ENCODE assay signal across 1 cellular context in the genomic region with DNA sequence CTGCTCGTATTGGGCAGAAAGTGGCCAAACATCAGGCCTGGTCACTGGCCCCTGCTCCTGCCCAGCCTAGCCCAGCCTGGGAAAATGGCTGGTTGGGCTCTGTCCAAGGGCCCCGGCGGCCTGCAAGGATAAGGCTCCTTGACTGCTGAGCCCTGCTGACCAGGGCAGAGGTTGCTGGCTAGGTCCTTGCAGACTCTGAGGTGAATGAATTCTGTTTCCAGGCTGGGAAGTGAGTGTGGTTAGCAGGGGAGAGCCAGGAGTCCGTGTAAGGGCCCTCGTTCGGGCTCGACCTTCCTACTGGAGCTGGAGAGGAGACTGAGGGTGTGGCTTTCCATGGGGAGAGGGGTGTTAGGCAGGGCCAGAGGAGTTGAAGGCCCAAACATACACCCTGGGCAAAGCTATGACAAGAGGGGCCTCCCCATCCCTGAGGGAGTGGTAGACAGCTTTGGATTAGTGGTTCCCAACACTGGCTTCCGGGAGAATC.
TF ChIP-seq lines count a peak whose summit lies in the region.

No MANE protein-coding gene starts in this region.

TF ChIP-seq in HepG2, 621 proteins besides CTCF, POLR2A, EP300 and RAD21 (continued from another document and continues in another):
- no peak for TF ChIP-seq SP140L (CRISPR knock-in tag; IDR thresholded peaks at IDR 0.05; ENCODE audit: borderline replicate concordance)
- TF ChIP-seq REL (CRISPR knock-in tag; conservative IDR thresholded peaks at IDR 0.05): no peak
- TF ChIP-seq, protein P1, sequence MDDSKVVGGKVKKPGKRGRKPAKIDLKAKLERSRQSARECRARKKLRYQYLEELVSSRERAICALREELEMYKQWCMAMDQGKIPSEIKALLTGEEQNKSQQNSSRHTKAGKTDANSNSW (CRISPR knock-in tag; IDR thresholded peaks at IDR 0.05; ENCODE audit: borderline replicate concordance): no peak
- TF ChIP-seq, protein P2, sequence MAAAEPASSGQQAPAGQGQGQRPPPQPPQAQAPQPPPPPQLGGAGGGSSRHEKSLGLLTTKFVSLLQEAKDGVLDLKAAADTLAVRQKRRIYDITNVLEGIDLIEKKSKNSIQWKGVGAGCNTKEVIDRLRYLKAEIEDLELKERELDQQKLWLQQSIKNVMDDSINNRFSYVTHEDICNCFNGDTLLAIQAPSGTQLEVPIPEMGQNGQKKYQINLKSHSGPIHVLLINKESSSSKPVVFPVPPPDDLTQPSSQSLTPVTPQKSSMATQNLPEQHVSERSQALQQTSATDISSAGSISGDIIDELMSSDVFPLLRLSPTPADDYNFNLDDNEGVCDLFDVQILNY (CRISPR knock-in tag; conservative IDR thresholded peaks at IDR 0.05): no peak
- TF ChIP-seq ZMYM4 (CRISPR knock-in tag; IDR thresholded peaks at IDR 0.05): peak; percentile 34; the same call in 1 of the 2 replicates
- peak; percentile 51; the same call in 1 of the 2 replicates for TF ChIP-seq NCOR1 (IDR thresholded peaks at IDR 0.05; ENCODE audit: borderline replicate concordance, low read length)
- TF ChIP-seq, protein P3, sequence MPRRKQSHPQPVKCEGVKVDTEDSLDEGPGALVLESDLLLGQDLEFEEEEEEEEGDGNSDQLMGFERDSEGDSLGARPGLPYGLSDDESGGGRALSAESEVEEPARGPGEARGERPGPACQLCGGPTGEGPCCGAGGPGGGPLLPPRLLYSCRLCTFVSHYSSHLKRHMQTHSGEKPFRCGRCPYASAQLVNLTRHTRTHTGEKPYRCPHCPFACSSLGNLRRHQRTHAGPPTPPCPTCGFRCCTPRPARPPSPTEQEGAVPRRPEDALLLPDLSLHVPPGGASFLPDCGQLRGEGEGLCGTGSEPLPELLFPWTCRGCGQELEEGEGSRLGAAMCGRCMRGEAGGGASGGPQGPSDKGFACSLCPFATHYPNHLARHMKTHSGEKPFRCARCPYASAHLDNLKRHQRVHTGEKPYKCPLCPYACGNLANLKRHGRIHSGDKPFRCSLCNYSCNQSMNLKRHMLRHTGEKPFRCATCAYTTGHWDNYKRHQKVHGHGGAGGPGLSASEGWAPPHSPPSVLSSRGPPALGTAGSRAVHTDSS (CRISPR knock-in tag; conservative IDR thresholded peaks at IDR 0.05): no peak
- TF ChIP-seq, protein P4, sequence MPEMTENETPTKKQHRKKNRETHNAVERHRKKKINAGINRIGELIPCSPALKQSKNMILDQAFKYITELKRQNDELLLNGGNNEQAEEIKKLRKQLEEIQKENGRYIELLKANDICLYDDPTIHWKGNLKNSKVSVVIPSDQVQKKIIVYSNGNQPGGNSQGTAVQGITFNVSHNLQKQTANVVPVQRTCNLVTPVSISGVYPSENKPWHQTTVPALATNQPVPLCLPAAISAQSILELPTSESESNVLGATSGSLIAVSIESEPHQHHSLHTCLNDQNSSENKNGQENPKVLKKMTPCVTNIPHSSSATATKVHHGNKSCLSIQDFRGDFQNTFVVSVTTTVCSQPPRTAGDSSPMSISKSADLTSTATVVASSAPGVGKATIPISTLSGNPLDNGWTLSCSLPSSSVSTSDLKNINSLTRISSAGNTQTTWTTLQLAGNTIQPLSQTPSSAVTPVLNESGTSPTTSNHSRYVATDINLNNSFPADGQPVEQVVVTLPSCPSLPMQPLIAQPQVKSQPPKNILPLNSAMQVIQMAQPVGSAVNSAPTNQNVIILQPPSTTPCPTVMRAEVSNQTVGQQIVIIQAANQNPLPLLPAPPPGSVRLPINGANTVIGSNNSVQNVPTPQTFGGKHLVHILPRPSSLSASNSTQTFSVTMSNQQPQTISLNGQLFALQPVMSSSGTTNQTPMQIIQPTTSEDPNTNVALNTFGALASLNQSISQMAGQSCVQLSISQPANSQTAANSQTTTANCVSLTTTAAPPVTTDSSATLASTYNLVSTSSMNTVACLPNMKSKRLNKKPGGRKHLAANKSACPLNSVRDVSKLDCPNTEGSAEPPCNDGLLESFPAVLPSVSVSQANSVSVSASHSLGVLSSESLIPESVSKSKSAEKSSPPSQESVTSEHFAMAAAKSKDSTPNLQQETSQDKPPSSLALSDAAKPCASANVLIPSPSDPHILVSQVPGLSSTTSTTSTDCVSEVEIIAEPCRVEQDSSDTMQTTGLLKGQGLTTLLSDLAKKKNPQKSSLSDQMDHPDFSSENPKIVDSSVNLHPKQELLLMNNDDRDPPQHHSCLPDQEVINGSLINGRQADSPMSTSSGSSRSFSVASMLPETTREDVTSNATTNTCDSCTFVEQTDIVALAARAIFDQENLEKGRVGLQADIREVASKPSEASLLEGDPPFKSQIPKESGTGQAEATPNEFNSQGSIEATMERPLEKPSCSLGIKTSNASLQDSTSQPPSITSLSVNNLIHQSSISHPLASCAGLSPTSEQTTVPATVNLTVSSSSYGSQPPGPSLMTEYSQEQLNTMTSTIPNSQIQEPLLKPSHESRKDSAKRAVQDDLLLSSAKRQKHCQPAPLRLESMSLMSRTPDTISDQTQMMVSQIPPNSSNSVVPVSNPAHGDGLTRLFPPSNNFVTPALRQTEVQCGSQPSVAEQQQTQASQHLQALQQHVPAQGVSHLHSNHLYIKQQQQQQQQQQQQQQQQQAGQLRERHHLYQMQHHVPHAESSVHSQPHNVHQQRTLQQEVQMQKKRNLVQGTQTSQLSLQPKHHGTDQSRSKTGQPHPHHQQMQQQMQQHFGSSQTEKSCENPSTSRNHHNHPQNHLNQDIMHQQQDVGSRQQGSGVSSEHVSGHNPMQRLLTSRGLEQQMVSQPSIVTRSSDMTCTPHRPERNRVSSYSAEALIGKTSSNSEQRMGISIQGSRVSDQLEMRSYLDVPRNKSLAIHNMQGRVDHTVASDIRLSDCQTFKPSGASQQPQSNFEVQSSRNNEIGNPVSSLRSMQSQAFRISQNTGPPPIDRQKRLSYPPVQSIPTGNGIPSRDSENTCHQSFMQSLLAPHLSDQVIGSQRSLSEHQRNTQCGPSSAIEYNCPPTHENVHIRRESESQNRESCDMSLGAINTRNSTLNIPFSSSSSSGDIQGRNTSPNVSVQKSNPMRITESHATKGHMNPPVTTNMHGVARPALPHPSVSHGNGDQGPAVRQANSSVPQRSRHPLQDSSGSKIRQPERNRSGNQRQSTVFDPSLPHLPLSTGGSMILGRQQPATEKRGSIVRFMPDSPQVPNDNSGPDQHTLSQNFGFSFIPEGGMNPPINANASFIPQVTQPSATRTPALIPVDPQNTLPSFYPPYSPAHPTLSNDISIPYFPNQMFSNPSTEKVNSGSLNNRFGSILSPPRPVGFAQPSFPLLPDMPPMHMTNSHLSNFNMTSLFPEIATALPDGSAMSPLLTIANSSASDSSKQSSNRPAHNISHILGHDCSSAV (CRISPR knock-in tag; IDR thresholded peaks at IDR 0.05; ENCODE audit: borderline replicate concordance): no peak
- TF ChIP-seq GLI4 (CRISPR knock-in tag; IDR thresholded peaks at IDR 0.05; ENCODE audit: borderline replicate concordance): no peak
- TF ChIP-seq, protein P5, sequence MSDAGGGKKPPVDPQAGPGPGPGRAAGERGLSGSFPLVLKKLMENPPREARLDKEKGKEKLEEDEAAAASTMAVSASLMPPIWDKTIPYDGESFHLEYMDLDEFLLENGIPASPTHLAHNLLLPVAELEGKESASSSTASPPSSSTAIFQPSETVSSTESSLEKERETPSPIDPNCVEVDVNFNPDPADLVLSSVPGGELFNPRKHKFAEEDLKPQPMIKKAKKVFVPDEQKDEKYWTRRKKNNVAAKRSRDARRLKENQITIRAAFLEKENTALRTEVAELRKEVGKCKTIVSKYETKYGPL (CRISPR knock-in tag; IDR thresholded peaks at IDR 0.05): no peak
- no peak for TF ChIP-seq ISX (CRISPR knock-in tag; conservative IDR thresholded peaks at IDR 0.05)
- TF ChIP-seq, protein P6, sequence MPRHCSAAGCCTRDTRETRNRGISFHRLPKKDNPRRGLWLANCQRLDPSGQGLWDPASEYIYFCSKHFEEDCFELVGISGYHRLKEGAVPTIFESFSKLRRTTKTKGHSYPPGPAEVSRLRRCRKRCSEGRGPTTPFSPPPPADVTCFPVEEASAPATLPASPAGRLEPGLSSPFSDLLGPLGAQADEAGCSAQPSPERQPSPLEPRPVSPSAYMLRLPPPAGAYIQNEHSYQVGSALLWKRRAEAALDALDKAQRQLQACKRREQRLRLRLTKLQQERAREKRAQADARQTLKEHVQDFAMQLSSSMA (CRISPR knock-in tag; IDR thresholded peaks at IDR 0.05): no peak
- no peak for TF ChIP-seq ZNF782 (CRISPR knock-in tag; IDR thresholded peaks at IDR 0.05; ENCODE audit: borderline replicate concordance)
- TF ChIP-seq MEIS1 (CRISPR knock-in tag; IDR thresholded peaks at IDR 0.05; ENCODE audit: borderline replicate concordance): no peak
- TF ChIP-seq, protein P7, sequence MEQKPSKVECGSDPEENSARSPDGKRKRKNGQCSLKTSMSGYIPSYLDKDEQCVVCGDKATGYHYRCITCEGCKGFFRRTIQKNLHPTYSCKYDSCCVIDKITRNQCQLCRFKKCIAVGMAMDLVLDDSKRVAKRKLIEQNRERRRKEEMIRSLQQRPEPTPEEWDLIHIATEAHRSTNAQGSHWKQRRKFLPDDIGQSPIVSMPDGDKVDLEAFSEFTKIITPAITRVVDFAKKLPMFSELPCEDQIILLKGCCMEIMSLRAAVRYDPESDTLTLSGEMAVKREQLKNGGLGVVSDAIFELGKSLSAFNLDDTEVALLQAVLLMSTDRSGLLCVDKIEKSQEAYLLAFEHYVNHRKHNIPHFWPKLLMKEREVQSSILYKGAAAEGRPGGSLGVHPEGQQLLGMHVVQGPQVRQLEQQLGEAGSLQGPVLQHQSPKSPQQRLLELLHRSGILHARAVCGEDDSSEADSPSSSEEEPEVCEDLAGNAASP (CRISPR knock-in tag; IDR thresholded peaks at IDR 0.05; ENCODE audit: borderline replicate concordance): no peak
- no peak for TF ChIP-seq RORA (CRISPR knock-in tag; IDR thresholded peaks at IDR 0.05)
- no peak for TF ChIP-seq ZNF44 (CRISPR knock-in tag; IDR thresholded peaks at IDR 0.05)
- TF ChIP-seq ZNF3 (CRISPR knock-in tag; IDR thresholded peaks at IDR 0.05): no peak
- peak; percentile 33; the same call in 1 of the 2 replicates for TF ChIP-seq FOXA3 (CRISPR knock-in tag; IDR thresholded peaks at IDR 0.05)
- TF ChIP-seq, protein P8, sequence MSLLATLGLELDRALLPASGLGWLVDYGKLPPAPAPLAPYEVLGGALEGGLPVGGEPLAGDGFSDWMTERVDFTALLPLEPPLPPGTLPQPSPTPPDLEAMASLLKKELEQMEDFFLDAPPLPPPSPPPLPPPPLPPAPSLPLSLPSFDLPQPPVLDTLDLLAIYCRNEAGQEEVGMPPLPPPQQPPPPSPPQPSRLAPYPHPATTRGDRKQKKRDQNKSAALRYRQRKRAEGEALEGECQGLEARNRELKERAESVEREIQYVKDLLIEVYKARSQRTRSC (CRISPR knock-in tag; IDR thresholded peaks at IDR 0.05; ENCODE audit: low read depth): no peak
- TF ChIP-seq SIX1 (CRISPR knock-in tag; IDR thresholded peaks at IDR 0.05; ENCODE audit: borderline replicate concordance): no peak
- peak; percentile 70 for TF ChIP-seq PPARG (CRISPR knock-in tag; conservative IDR thresholded peaks at IDR 0.05)
- peak; percentile 45; the same call in 1 of the 2 replicates for TF ChIP-seq POLR2G (IDR thresholded peaks at IDR 0.05; ENCODE audit: low read depth, low read length)
- TF ChIP-seq ZKSCAN8 (CRISPR knock-in tag; IDR thresholded peaks at IDR 0.05; ENCODE audit: borderline replicate concordance): no peak
- TF ChIP-seq ATF1 (CRISPR knock-in tag; IDR thresholded peaks at IDR 0.05): no peak
- TF ChIP-seq ARNT2 (CRISPR knock-in tag; IDR thresholded peaks at IDR 0.05; ENCODE audit: low read depth): no peak
- TF ChIP-seq TEAD3 (CRISPR knock-in tag; optimal IDR thresholded peaks at IDR 0.05; ENCODE audit: borderline replicate concordance): no peak
- TF ChIP-seq, protein P9, sequence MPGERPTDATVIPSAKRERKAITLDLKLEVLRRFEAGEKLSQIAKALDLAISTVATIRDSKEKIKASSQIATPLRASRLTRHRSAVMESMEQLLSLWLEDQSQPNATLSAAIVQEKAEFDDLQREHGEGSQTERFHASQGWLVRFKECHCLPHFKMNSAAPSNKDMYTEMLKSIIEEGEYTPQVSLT (CRISPR knock-in tag; IDR thresholded peaks at IDR 0.05; ENCODE audit: borderline replicate concordance, low read depth): no peak
- TF ChIP-seq, protein P10, sequence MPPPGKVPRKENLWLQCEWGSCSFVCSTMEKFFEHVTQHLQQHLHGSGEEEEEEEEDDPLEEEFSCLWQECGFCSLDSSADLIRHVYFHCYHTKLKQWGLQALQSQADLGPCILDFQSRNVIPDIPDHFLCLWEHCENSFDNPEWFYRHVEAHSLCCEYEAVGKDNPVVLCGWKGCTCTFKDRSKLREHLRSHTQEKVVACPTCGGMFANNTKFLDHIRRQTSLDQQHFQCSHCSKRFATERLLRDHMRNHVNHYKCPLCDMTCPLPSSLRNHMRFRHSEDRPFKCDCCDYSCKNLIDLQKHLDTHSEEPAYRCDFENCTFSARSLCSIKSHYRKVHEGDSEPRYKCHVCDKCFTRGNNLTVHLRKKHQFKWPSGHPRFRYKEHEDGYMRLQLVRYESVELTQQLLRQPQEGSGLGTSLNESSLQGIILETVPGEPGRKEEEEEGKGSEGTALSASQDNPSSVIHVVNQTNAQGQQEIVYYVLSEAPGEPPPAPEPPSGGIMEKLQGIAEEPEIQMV (CRISPR knock-in tag; IDR thresholded peaks at IDR 0.05; ENCODE audit: low read depth): no peak
- TF ChIP-seq ZFP90 (CRISPR knock-in tag; IDR thresholded peaks at IDR 0.05; ENCODE audit: borderline replicate concordance): no peak
- TF ChIP-seq BRCA1 (CRISPR knock-in tag; IDR thresholded peaks at IDR 0.05): no peak
- TF ChIP-seq KLF12 (CRISPR knock-in tag; IDR thresholded peaks at IDR 0.05; ENCODE audit: borderline replicate concordance): no peak
- peak; percentile 29 for TF ChIP-seq STAG1 (CRISPR knock-in tag; IDR thresholded peaks at IDR 0.05)
- peak; percentile 54; the same call in 1 of the 2 replicates for TF ChIP-seq ZNF331 (CRISPR knock-in tag; IDR thresholded peaks at IDR 0.05)
- TF ChIP-seq HNRNPK (IDR thresholded peaks at IDR 0.05; ENCODE audit: low read depth, low read length, poor library complexity, severe bottlenecking): no peak
- no peak for TF ChIP-seq GTF2F1 (IDR thresholded peaks at IDR 0.05; ENCODE audit: low read length)
- no peak for TF ChIP-seq ZNF451 (CRISPR knock-in tag; IDR thresholded peaks at IDR 0.05)
- TF ChIP-seq HDAC1 (CRISPR knock-in tag; IDR thresholded peaks at IDR 0.05): peak; percentile 48; the same call in 1 of the 2 replicates
- no peak for TF ChIP-seq TBL1XR1 (IDR thresholded peaks at IDR 0.05; ENCODE audit: borderline replicate concordance, low read length, partially characterized antibody)
